In genomic region chr19:46489445-46490272, GRCh38 we compare ENCODE assay signal across 8 cellular contexts. TPM values are rescaled to one million over a fixed set of nuclear protein-coding genes. Genes with fewer than 3 reads are reported as not detected.
DNase-seq lines count a peak whose midpoint lies in the region; ATAC-seq, FAIRE-seq and TF ChIP-seq lines count a peak whose summit lies in the region.

No MANE protein-coding gene starts in this region.

- intact Hi-C loops in kidney (cut with DNase I) = loop anchor here (5.0 kb wide), 1 partner anchor 87 kb away; no protein-coding TSS in a partner anchor

- H3K9ac ChIP-seq in kidney (ENCODE audit: low read length in 2 of 2) = no peak overlapping the region

- H3K4me3 Mint-ChIP-seq in stimulated activated naive CD8-positive, alpha-beta T cell treated with anti-CD3 and anti-CD28 coated beads, Interleukin-15, amount 100 ng/mL, for 72 hours = peak overlapping the region; percentile 10 to 27

- H3K27ac ChIP-seq in caudate nucleus (ENCODE audit: low read depth, low read length) = peak overlapping the region; percentile 21
- no peak overlapping the region for H3K27ac ChIP-seq in kidney (ENCODE audit: low read depth in 2 of 2, low read length in 2 of 2)

- no peaks in the 10 kb centered on the region for H3K36me3 ChIP-seq in kidney (ENCODE audit: control insufficient read depth in 1 of 2, insufficient read depth in 2 of 2, low read length in 2 of 2)

- peak; percentile 33 for ATAC-seq in stimulated activated naive CD8-positive, alpha-beta T cell treated with anti-CD3 and anti-CD28 coated beads, Interleukin-15, amount 100 ng/mL, for 72 hours
- ATAC-seq in GM19351 (IDR thresholded peaks at IDR 0.05; ENCODE audit: unreplicated experiment) = no peak
- no peak for ATAC-seq in HG02588 (IDR thresholded peaks at IDR 0.05; ENCODE audit: unreplicated experiment)
- ATAC-seq in HG03460 (IDR thresholded peaks at IDR 0.05; ENCODE audit: unreplicated experiment) = no peak
- no peak for ATAC-seq in GM21526 (IDR thresholded peaks at IDR 0.05; ENCODE audit: low FRiP score, unreplicated experiment)

- H3K4me1 Mint-ChIP-seq in stimulated activated naive CD8-positive, alpha-beta T cell treated with anti-CD3 and anti-CD28 coated beads, Interleukin-15, amount 100 ng/mL, for 72 hours = peaks cover 74% of the 10 kb centered on the region

- H3K4me1 ChIP-seq in kidney (ENCODE audit: control insufficient read depth in 1 of 2, insufficient read depth in 1 of 2, low read depth in 1 of 2, low read length in 2 of 2) = peaks cover 9% of the 10 kb centered on the region in 2 donors

- no peaks in the 10 kb centered on the region for H3K9me3 ChIP-seq in kidney (ENCODE audit: control insufficient read depth in 1 of 2, low read length in 2 of 2)

- DNase-seq in HFF-Myc (ENCODE audit: extremely low read depth, low read depth) (no peak), caudate nucleus (lab: John Stamatoyannopoulos, UW) (peak in 39 of 61 donors; percentile 5 to 77 (median 42)), kidney (peak; percentile 86)
- peak in 1 of 2 donors; percentile 15 for DNase-seq in stimulated activated naive CD8-positive, alpha-beta T cell treated with anti-CD3 and anti-CD28 coated beads, Interleukin-15, amount 100 ng/mL, for 72 hours

- no peak overlapping the region for H3K4me3 ChIP-seq in HFF-Myc (replicated peaks; ENCODE audit: low read depth, low read length)
- peak overlapping the region; percentile 29 to 48 for H3K4me3 ChIP-seq in kidney (ENCODE audit: low read length in 2 of 2)

- TF ChIP-seq CTCF in HFF-Myc (IDR thresholded peaks at IDR 0.05; ENCODE audit: low read depth, low read length, missing control alignments) = peak; percentile 28
- TF ChIP-seq CTCF in kidney (IDR thresholded peaks at IDR 0.05; ENCODE audit: borderline replicate concordance, extremely low read depth, insufficient read depth) = peak; percentile 35

- no peak overlapping the region for H3K27ac Mint-ChIP-seq in stimulated activated naive CD8-positive, alpha-beta T cell treated with anti-CD3 and anti-CD28 coated beads, Interleukin-15, amount 100 ng/mL, for 72 hours

- FAIRE-seq in kidney (lab: Jason Lieb, UNC) = no peak

- H3K9me3 Mint-ChIP-seq in stimulated activated naive CD8-positive, alpha-beta T cell treated with anti-CD3 and anti-CD28 coated beads, Interleukin-15, amount 100 ng/mL, for 72 hours = no peaks in the 10 kb centered on the region

- H3K27me3 Mint-ChIP-seq in stimulated activated naive CD8-positive, alpha-beta T cell treated with anti-CD3 and anti-CD28 coated beads, Interleukin-15, amount 100 ng/mL, for 72 hours = peaks cover 98% of the 10 kb centered on the region

RNA-seq across cellular contexts. Expression of gene PNMA8B, which starts 6.0 kb away (rescaled TPM):
- 1.3 TPM for total RNA-seq in kidney
- polyA plus RNA-seq in kidney (ENCODE audit: insufficient read depth, low read depth, low replicate concordance) = 0.67 TPM

RNA-seq across cellular contexts. Expression of gene PNMA8A, which starts 18.3 kb away (rescaled TPM):
- total RNA-seq in kidney = 16.2 TPM
- polyA plus RNA-seq in kidney (ENCODE audit: insufficient read depth, low read depth, low replicate concordance) = 12.5 TPM
